1 cellular context compared by ENCODE assay signal in genomic region chr3:46947545-46947899, GRCh38.
TF ChIP-seq lines count a peak whose summit lies in the region.

No MANE protein-coding gene starts in this region.

TF ChIP-seq in HCT116, 20 proteins besides CTCF, POLR2A, EP300 and RAD21 (continued from another document):
- TF ChIP-seq, protein P1, sequence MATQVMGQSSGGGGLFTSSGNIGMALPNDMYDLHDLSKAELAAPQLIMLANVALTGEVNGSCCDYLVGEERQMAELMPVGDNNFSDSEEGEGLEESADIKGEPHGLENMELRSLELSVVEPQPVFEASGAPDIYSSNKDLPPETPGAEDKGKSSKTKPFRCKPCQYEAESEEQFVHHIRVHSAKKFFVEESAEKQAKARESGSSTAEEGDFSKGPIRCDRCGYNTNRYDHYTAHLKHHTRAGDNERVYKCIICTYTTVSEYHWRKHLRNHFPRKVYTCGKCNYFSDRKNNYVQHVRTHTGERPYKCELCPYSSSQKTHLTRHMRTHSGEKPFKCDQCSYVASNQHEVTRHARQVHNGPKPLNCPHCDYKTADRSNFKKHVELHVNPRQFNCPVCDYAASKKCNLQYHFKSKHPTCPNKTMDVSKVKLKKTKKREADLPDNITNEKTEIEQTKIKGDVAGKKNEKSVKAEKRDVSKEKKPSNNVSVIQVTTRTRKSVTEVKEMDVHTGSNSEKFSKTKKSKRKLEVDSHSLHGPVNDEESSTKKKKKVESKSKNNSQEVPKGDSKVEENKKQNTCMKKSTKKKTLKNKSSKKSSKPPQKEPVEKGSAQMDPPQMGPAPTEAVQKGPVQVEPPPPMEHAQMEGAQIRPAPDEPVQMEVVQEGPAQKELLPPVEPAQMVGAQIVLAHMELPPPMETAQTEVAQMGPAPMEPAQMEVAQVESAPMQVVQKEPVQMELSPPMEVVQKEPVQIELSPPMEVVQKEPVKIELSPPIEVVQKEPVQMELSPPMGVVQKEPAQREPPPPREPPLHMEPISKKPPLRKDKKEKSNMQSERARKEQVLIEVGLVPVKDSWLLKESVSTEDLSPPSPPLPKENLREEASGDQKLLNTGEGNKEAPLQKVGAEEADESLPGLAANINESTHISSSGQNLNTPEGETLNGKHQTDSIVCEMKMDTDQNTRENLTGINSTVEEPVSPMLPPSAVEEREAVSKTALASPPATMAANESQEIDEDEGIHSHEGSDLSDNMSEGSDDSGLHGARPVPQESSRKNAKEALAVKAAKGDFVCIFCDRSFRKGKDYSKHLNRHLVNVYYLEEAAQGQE (IDR thresholded peaks at IDR 0.05; ENCODE audit: low read depth) = no peak
- TF ChIP-seq YY1 (IDR thresholded peaks at IDR 0.05; ENCODE audit: extremely low read depth, insufficient replicate concordance, low read depth, low read length) (no peak), CBX3 (IDR thresholded peaks at IDR 0.05; ENCODE audit: low read depth) (no peak)
TF ChIP-seq in HCT116: peak in this region for 0.
